Comparison of ENCODE assay signal across 19 cellular contexts in genomic region chr5:136034492-136034891, GRCh38. TPM values are rescaled to one million over a fixed set of nuclear protein-coding genes. Genes with fewer than 3 reads are reported as not detected.
DNase-seq lines count a peak whose midpoint lies in the region; ATAC-seq, FAIRE-seq and TF ChIP-seq lines count a peak whose summit lies in the region.
"Had no signal": no experiment of that assay in that cellular context is flagged by ENCODE, and none has a peak within 500 bp of the region (broad histone marks: within the 10 kb centered on the region; RNA-seq: fewer than 3 reads in every experiment).

No MANE protein-coding gene starts in this region.

- 67 to 80% (median 68%) methylated on average over 1 of the region's 1 CpG for WGBS in ovary, 3 donors

- H3K4me1 ChIP-seq in ovary (ENCODE audit: insufficient read depth) = peaks cover 2% of the 10 kb centered on the region

- H3K27ac ChIP-seq in ovary = no peak overlapping the region
- H3K27ac ChIP-seq: Peyer's patch, WERI-Rb-1 had no signal

- TF ChIP-seq EP300 in ovary (IDR thresholded peaks at IDR 0.05) = no peak

- H3K4me3 ChIP-seq in GM12865 (ENCODE audit: low read depth, low read length) = no peak overlapping the region
- no peak overlapping the region for H3K4me3 ChIP-seq in bronchial epithelial cell (ENCODE audit: low read depth, low read length)
- H3K4me3 ChIP-seq in ovary = no peak overlapping the region
- H3K4me3 ChIP-seq: MG63, Peyer's patch had no signal

- H3K27me3 ChIP-seq in bronchial epithelial cell (ENCODE audit: control insufficient read depth, insufficient read depth, low read length) (no peaks in the 10 kb centered on the region), ovary (no peaks in the 10 kb centered on the region)
- H3K27me3 ChIP-seq: MG63, Peyer's patch had no signal

- H3K9me3 ChIP-seq in ovary = no peaks in the 10 kb centered on the region
- H3K9me3 ChIP-seq: MG63, Peyer's patch had no signal

- in situ Hi-C loops in GM13977 (cut with MboI; ENCODE audit: low pct_unique_long_range_greater_than_20kb, low sequenced_read_pairs, unreplicated experiment) = no loop called here

- TF ChIP-seq POLR2A in ovary (IDR thresholded peaks at IDR 0.05) = no peak

- DNase-seq in GM12865 (ENCODE audit: low read depth) (peak; percentile 39), NOMO-1 (lab: John Stamatoyannopoulos, UW; ENCODE audit: unreplicated experiment in 2 of 2) (peak; percentile 28 to 55), bronchial epithelial cell (ENCODE audit: low read depth) (peak; percentile 70), posterior vena cava (ENCODE audit: low spot score) (peak; percentile 20), ovary (no peak), GM13977 (ENCODE audit: low spot score) (no peak), T-helper 2 cell (no peak)
- DNase-seq: AML-193, cerebellar nuclear complex, left cardiac atrium, MG63, NCI-H187 treated with DMSO at 0.1 percent for 48 hours, NCI-H526, T-helper 1 cell, WERI-Rb-1 had no signal

- intact Hi-C loops in posterior vena cava (cut with DNase I) (no loop called here), ovary (cut with DNase I) (no loop called here)

- no peak for TF ChIP-seq CTCF in GM12865 (IDR thresholded peaks at IDR 0.05; ENCODE audit: insufficient read depth, low read depth, low read length, missing control alignments)
- TF ChIP-seq CTCF in bronchial epithelial cell (IDR thresholded peaks at IDR 0.05; ENCODE audit: insufficient read depth, low read length, severe bottlenecking) = no peak
- no peak for TF ChIP-seq CTCF in ovary (IDR thresholded peaks at IDR 0.05)
- TF ChIP-seq CTCF in GM13977 (IDR thresholded peaks at IDR 0.05; ENCODE audit: extremely low read depth, insufficient read depth, missing control alignments) = no peak

- ATAC-seq in GM21737 (IDR thresholded peaks at IDR 0.05; ENCODE audit: unreplicated experiment) = no peak
- ATAC-seq: activated T-helper 17 cell treated with anti-CD3 and anti-CD28 coated beads, Interleukin-2, amount 50 U/mL, for 72 hours had no signal

- no peak for FAIRE-seq in bronchial epithelial cell (lab: Jason Lieb, UNC)

- peaks cover 14% of the 10 kb centered on the region for H3K36me3 ChIP-seq in bronchial epithelial cell (ENCODE audit: control insufficient read depth, insufficient read depth, low read length)
- no peaks in the 10 kb centered on the region for H3K36me3 ChIP-seq in ovary
- H3K36me3 ChIP-seq: Peyer's patch, WERI-Rb-1 had no signal

RNA-seq across cellular contexts. Expression of gene TGFBI, which starts 5.7 kb away (rescaled TPM):
- 211 and 218 TPM in 2 replicates for total RNA-seq in bronchial epithelial cell
- total RNA-seq in posterior vena cava = 100 to 1,000 TPM; 173 to 286 TPM
- total RNA-seq in ovary = 10 to 100 TPM; 14.5 to 46.6 (median 25.3) TPM
- polyA plus RNA-seq in ovary = 100 to 1,000 TPM in 1 of 2 donors, 10 to 100 TPM in 1; 22.2 to 138 TPM
- total RNA-seq: G401 had no signal

Comparison
In these comparisons a context has a peak if more than half of its experiments do, and no peak if none do; other contexts are left out.
1. DNase-seq: peak in GM12865 (single experiment), NOMO-1 (2 of 2), bronchial epithelial cell (single experiment) and posterior vena cava (single experiment); none in ovary (0 of 5), GM13977 (single experiment) and T-helper 2 cell (0 of 5).